14 cellular contexts compared by ENCODE assay signal in the genomic region with DNA sequence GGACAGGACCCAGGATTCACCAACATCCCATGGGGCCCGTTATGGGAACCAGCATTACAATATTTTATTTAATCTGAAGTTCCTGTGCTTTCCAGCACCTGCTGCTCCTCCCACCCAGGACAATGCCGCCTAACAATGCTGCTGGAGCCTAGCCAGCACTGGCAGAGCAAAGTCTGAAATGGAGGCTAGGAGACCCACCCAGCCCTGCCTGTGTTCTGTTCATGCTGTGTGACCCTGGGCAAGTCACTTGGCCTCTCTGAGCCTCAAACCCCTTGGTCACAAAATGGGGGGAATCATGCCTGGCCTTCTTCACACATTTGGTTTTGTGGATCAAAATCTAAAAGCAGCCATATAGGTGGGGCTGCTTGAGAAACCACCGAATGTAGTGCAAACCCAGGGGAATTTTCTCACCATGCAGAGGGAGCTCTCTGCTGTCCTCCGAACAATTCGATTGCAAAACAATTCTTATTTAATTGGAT. TPM values are rescaled to one million over a fixed set of nuclear protein-coding genes. Genes with fewer than 3 reads are reported as not detected.
DNase-seq lines count a peak whose midpoint lies in the region; ATAC-seq and TF ChIP-seq lines count a peak whose summit lies in the region.
"Had no signal": no experiment of that assay in that cellular context is flagged by ENCODE, and none has a peak within 500 bp of the region (broad histone marks: within the 10 kb centered on the region; RNA-seq: fewer than 3 reads in every experiment).

No MANE protein-coding gene starts in this region.

- H3K9me3 Mint-ChIP-seq in GM23338, result peaks cover 8% of the 10 kb centered on the region; the same call in 2 of the 3 replicates

- TF ChIP-seq CTCF in A673 (conservative IDR thresholded peaks at IDR 0.05; ENCODE audit: low read depth, low read length) (no peak), GM23338 (conservative IDR thresholded peaks at IDR 0.05; ENCODE audit: low read depth in 2 of 2) (no peak)

- no peaks in the 10 kb centered on the region for H3K4me1 Mint-ChIP-seq in GM23338

- H3K36me3 Mint-ChIP-seq in GM23338 (ENCODE audit: low read depth), result 0 out of 3 replicates have a peak, but pooled peaks cover 4% of the 10 kb centered on the region

- BruUV-seq in A673 (replicated peaks; lab: Mats Ljungman, UMichigan), result no TSS peak

- no peaks in the 10 kb centered on the region for H3F3A ChIP-seq in GM23338 (replicated peaks; ENCODE audit: low read depth)

- POLR2A ChIA-PET in A673 (lab: Charles Lee; ENCODE audit: low non-redundant PET), result no interaction called here

- no peak overlapping the region for H3K27ac ChIP-seq in A673 (ENCODE audit: low read depth, low read length, poor library complexity, severe bottlenecking)
- no peak overlapping the region for H3K27ac ChIP-seq in GM23338 (ENCODE audit: low read depth)
- H3K27ac ChIP-seq: adrenal gland, epithelial cell of prostate, ovary had no signal

- peaks cover 8% of the 10 kb centered on the region for H3K4me1 ChIP-seq in A673 (ENCODE audit: insufficient read depth, low read length, poor library complexity, severe bottlenecking)
- H3K4me1 ChIP-seq in GM23338 (ENCODE audit: insufficient read depth), result no peaks in the 10 kb centered on the region
- H3K4me1 ChIP-seq: adrenal gland had no signal

- H3K27ac Mint-ChIP-seq in GM23338, result no peak overlapping the region

- peaks cover 19% of the 10 kb centered on the region for H3K27me3 ChIP-seq in A673 (replicated peaks; ENCODE audit: insufficient read depth, low read depth, low read length, poor library complexity)
- H3K27me3 ChIP-seq in GM23338 (ENCODE audit: insufficient read depth), result no peaks in the 10 kb centered on the region
- H3K27me3 ChIP-seq: adrenal gland, ovary had no signal

- DNase-seq in A673 (ENCODE audit: low spot score) (peak; percentile 24), D341Med (ENCODE audit: low spot score) (peak; percentile 13), NCI-H748 (lab: John Stamatoyannopoulos, UW; ENCODE audit: unreplicated experiment) (peak; percentile 77), left colon (peak; percentile 82 to 87), GM23338 (ENCODE audit: low spot score) (no peak), NCI-H446 treated with DMSO at 0.1 percent for 48 hours (lab: John Stamatoyannopoulos, UW) (no peak)
- DNase-seq: activated T-cell treated with anti-CD3 and anti-CD28 coated beads for 4 hours, C1 segment of cervical spinal cord, kidney, ovary, substantia nigra had no signal

- H3K4me3 ChIP-seq in A673 (ENCODE audit: low read depth, low read length, poor library complexity, severe bottlenecking), result no peak overlapping the region
- H3K4me3 ChIP-seq in GM23338, result no peak overlapping the region
- H3K4me3 ChIP-seq: adrenal gland, ovary had no signal

- no peaks in the 10 kb centered on the region for H3K79me2 ChIP-seq in GM23338 (replicated peaks; ENCODE audit: insufficient read depth)

- no peaks in the 10 kb centered on the region for H4K20me1 ChIP-seq in GM23338 (replicated peaks; ENCODE audit: insufficient read depth)

- no peaks in the 10 kb centered on the region for H3K9me2 ChIP-seq in GM23338 (ENCODE audit: insufficient read depth)

- H3K36me3 ChIP-seq in A673 (ENCODE audit: insufficient read depth, low read length, poor library complexity, severe bottlenecking) (no peaks in the 10 kb centered on the region), GM23338 (ENCODE audit: insufficient read depth) (no peaks in the 10 kb centered on the region)
- H3K36me3 ChIP-seq: adrenal gland, ovary had no signal

- intact Hi-C loops in A673 (cut with micrococcal nuclease; ENCODE audit: unreplicated experiment), result no loop called here
- intact Hi-C loops in left colon (cut with DNase I, micrococcal nuclease), result no loop called here

- no peaks in the 10 kb centered on the region for H3K9me3 ChIP-seq in A673 (ENCODE audit: low read depth, low read length, poor library complexity, severe bottlenecking)
- H3K9me3 ChIP-seq: adrenal gland, ovary had no signal

- peak; percentile 83 for ATAC-seq in left colon
- no peak for ATAC-seq in HG02678 (IDR thresholded peaks at IDR 0.05; ENCODE audit: unreplicated experiment)
- ATAC-seq in GM23338, result no peak

- no peak overlapping the region for H2AFZ ChIP-seq in GM23338

- no peak overlapping the region for H3K4me3 Mint-ChIP-seq in GM23338

- H3K27me3 Mint-ChIP-seq in GM23338 (ENCODE audit: insufficient read depth, low read depth, poor library complexity), result peaks cover 6% of the 10 kb centered on the region

- no peak overlapping the region for H3K4me2 ChIP-seq in GM23338

- CTCF ChIA-PET in A673 (lab: Charles Lee), result no interaction called here

TF ChIP-seq in GM23338, 12 proteins besides CTCF, POLR2A, EP300 and RAD21 (continues in another document):
- no peak for TF ChIP-seq ZNF331 (CRISPR knock-in tag; IDR thresholded peaks at IDR 0.05; ENCODE audit: low read depth)
- TF ChIP-seq CREB1 (CRISPR knock-in tag; IDR thresholded peaks at IDR 0.05; ENCODE audit: low read depth), result no peak
- TF ChIP-seq JUNB (IDR thresholded peaks at IDR 0.05; ENCODE audit: unreplicated experiment), result no peak
- TF ChIP-seq ZNF114 (CRISPR knock-in tag; IDR thresholded peaks at IDR 0.05), result no peak
- TF ChIP-seq EZH2 (IDR thresholded peaks at IDR 0.05; ENCODE audit: low read depth, unreplicated experiment), result no peak
- TF ChIP-seq, protein P1, sequence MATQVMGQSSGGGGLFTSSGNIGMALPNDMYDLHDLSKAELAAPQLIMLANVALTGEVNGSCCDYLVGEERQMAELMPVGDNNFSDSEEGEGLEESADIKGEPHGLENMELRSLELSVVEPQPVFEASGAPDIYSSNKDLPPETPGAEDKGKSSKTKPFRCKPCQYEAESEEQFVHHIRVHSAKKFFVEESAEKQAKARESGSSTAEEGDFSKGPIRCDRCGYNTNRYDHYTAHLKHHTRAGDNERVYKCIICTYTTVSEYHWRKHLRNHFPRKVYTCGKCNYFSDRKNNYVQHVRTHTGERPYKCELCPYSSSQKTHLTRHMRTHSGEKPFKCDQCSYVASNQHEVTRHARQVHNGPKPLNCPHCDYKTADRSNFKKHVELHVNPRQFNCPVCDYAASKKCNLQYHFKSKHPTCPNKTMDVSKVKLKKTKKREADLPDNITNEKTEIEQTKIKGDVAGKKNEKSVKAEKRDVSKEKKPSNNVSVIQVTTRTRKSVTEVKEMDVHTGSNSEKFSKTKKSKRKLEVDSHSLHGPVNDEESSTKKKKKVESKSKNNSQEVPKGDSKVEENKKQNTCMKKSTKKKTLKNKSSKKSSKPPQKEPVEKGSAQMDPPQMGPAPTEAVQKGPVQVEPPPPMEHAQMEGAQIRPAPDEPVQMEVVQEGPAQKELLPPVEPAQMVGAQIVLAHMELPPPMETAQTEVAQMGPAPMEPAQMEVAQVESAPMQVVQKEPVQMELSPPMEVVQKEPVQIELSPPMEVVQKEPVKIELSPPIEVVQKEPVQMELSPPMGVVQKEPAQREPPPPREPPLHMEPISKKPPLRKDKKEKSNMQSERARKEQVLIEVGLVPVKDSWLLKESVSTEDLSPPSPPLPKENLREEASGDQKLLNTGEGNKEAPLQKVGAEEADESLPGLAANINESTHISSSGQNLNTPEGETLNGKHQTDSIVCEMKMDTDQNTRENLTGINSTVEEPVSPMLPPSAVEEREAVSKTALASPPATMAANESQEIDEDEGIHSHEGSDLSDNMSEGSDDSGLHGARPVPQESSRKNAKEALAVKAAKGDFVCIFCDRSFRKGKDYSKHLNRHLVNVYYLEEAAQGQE (IDR thresholded peaks at IDR 0.05; ENCODE audit: unreplicated experiment), result no peak
- TF ChIP-seq, protein P2, sequence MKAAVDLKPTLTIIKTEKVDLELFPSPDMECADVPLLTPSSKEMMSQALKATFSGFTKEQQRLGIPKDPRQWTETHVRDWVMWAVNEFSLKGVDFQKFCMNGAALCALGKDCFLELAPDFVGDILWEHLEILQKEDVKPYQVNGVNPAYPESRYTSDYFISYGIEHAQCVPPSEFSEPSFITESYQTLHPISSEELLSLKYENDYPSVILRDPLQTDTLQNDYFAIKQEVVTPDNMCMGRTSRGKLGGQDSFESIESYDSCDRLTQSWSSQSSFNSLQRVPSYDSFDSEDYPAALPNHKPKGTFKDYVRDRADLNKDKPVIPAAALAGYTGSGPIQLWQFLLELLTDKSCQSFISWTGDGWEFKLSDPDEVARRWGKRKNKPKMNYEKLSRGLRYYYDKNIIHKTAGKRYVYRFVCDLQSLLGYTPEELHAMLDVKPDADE (IDR thresholded peaks at IDR 0.05), result no peak
- no peak for TF ChIP-seq NANOG (IDR thresholded peaks at IDR 0.05; ENCODE audit: borderline replicate concordance)
- no peak for TF ChIP-seq POLR2AphosphoS5 (IDR thresholded peaks at IDR 0.05; ENCODE audit: low read depth)
- TF ChIP-seq EZH2phosphoT487 (IDR thresholded peaks at IDR 0.05; ENCODE audit: unreplicated experiment), result no peak
- no peak for TF ChIP-seq STAT1 (IDR thresholded peaks at IDR 0.05; ENCODE audit: unreplicated experiment)

RNA-seq across cellular contexts. Expression of a gene that starts 38.5 kb away (rescaled TPM):
- 221 and 269 TPM in 2 replicates for total RNA-seq in A673 (2021)
- 10 to 100 TPM; 41.5 to 44.6 TPM for total RNA-seq in left colon
- 70.3 and 85.5 TPM in 2 replicates for total RNA-seq in GM23338 (2014; rRNA removed; shearing (Covaris generic))
- polyA plus RNA-seq in GM23338 (2016; fragmentation: Nextera tagmentation; extraction: Ambion mirVana), result 23.3 and 24.2 TPM in 2 replicates

Comparison
In these comparisons a context has a peak if more than half of its experiments do, and no peak if none do; other contexts are left out.
1. DNase-seq: peak in A673 (single experiment), D341Med (single experiment), NCI-H748 (single experiment) and left colon (2 of 2); none in GM23338 (single experiment) and NCI-H446 treated with DMSO at 0.1 percent for 48 hours (single experiment).